In the genomic region with DNA sequence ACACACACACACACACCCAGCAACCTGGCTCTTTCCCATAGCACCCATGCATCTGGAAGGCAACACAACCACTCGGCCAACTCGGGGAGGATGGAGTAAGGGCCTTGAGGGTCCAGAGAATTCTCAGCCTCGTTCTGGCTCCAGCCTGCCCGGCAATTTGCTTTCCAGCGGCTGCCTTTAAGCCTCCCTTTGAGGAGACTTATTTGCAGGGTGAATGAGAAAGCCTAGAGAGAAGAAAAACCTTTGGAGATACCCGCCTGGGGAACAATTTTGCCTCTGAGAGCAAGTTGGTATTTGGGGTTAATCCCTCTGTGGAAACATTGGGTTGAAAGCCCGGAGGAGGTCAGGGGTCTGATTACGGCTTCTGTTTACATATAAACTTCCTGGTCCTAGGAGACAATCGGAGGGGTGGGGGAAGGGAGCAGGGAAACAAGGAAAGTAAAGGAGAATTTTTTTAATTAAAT, we compare ENCODE assay signal across 16 cellular contexts.
DNase-seq lines count a peak whose midpoint lies in the region; ATAC-seq and TF ChIP-seq lines count a peak whose summit lies in the region.
"Had no signal": no experiment of that assay in that cellular context is flagged by ENCODE, and none has a peak within 500 bp of the region (broad histone marks: within the 10 kb centered on the region; RNA-seq: fewer than 3 reads in every experiment).

No MANE protein-coding gene starts in this region.

- H2AFZ ChIP-seq in PC-9, result no peak overlapping the region

- peak; percentile 8 for ATAC-seq in sciatic nerve
- ATAC-seq in HG03432 (IDR thresholded peaks at IDR 0.05; ENCODE audit: unreplicated experiment), result no peak
- no peak for ATAC-seq in GM19023 (IDR thresholded peaks at IDR 0.05; ENCODE audit: unreplicated experiment)
- ATAC-seq: gastroesophageal sphincter; stimulated activated memory B cell treated with anti-CD40 and anti-IgM and Interleukin-4, amounts not matched to agents 10 μg/mL and 1 μg/mL and 100 μg/mL, for 72 hours had no signal

- H3K36me3 ChIP-seq in HUES48 (ENCODE audit: control insufficient read depth, insufficient read depth, low read length), result no peaks in the 10 kb centered on the region
- no peaks in the 10 kb centered on the region for H3K36me3 ChIP-seq in PC-9 (ENCODE audit: low read depth)
- H3K36me3 ChIP-seq: gastroesophageal sphincter, vagina had no signal

- peaks cover 17% of the 10 kb centered on the region; the same call in 1 of the 2 replicates for H3F3A ChIP-seq in PC-9 (ENCODE audit: insufficient read depth, low read depth)

- peak; percentile 56 to 85 for DNase-seq in PC-9
- DNase-seq in left kidney (ENCODE audit: low read depth, low spot score), result peak; percentile 75
- DNase-seq in sciatic nerve (ENCODE audit: low spot score), result no peak
- no peak for DNase-seq in stimulated activated CD4-positive, alpha-beta T cell treated with anti-CD3 and anti-CD28 coated beads, Interleukin-4, amount 100 ng/mL, for 1 hour
- DNase-seq: CD4-positive, alpha-beta T cell; Karpas-422; naive B cell; NCI-H1930; right cardiac atrium; SK-N-SH had no signal

- intact Hi-C loops in PC-9 (cut with micrococcal nuclease; ENCODE audit: unreplicated experiment) (loop anchor here (10.0 kb wide), 2 partner anchors 190 to 310 kb away; no protein-coding TSS in a partner anchor), sciatic nerve (cut with DNase I) (no loop called here)

- no peak for TF ChIP-seq CTCF in PC-9 (conservative IDR thresholded peaks at IDR 0.05)

- H3K27me3 ChIP-seq in HUES48 (ENCODE audit: control insufficient read depth, insufficient read depth, low read length), result peaks cover 19% of the 10 kb centered on the region
- H3K27me3 ChIP-seq in PC-9 (ENCODE audit: insufficient read depth, low read depth), result no peaks in the 10 kb centered on the region
- H3K27me3 ChIP-seq: gastroesophageal sphincter, vagina had no signal

- H3K4me1 ChIP-seq in HUES48 (ENCODE audit: control insufficient read depth, insufficient read depth, low read length) (peaks cover 38% of the 10 kb centered on the region), PC-9 (replicated peaks; ENCODE audit: insufficient read depth) (peaks cover 48% of the 10 kb centered on the region)

- H3K4me3 ChIP-seq in HUES48 (ENCODE audit: low read depth, low read length), result peak overlapping the region; percentile 28; the same call in 1 of the 2 replicates
- no peak overlapping the region for H3K4me3 ChIP-seq in PC-9
- H3K4me3 ChIP-seq: gastroesophageal sphincter, vagina had no signal

- H4K20me1 ChIP-seq in PC-9 (ENCODE audit: insufficient read depth), result no peaks in the 10 kb centered on the region

- CTCF ChIA-PET in PC-9 (lab: Charles Lee), result interaction anchor here (0.7 kb wide), 1 partner anchor 194 kb away, joined by 4 read pairs; no protein-coding TSS in a partner anchor

- no TSS peak for BruUV-seq in PC-9 (replicated peaks; lab: Mats Ljungman, UMichigan)

- no peak overlapping the region for H3K9ac ChIP-seq in HUES48 (ENCODE audit: low read depth, low read length)
- H3K9ac ChIP-seq: SK-N-SH had no signal

- no peaks in the 10 kb centered on the region for H3K79me2 ChIP-seq in PC-9 (ENCODE audit: low read depth)

- H3K9me2 ChIP-seq in PC-9 (ENCODE audit: insufficient read depth), result no peaks in the 10 kb centered on the region
- H3K9me2 ChIP-seq: SK-N-SH had no signal

- peak overlapping the region; percentile 91 for H3K27ac ChIP-seq in HUES48 (ENCODE audit: low read depth, low read length)
- H3K27ac ChIP-seq in PC-9, result no peak overlapping the region
- H3K27ac ChIP-seq: vagina had no signal

- POLR2A ChIA-PET in PC-9 (lab: Charles Lee; ENCODE audit: unreplicated experiment), result interaction anchor here (0.7 kb wide), 1 partner anchor 311 kb away, joined by 3 read pairs; no protein-coding TSS in a partner anchor

- H3K9me3 ChIP-seq in HUES48 (ENCODE audit: control insufficient read depth, insufficient read depth, low read length), result no peaks in the 10 kb centered on the region
- no peaks in the 10 kb centered on the region for H3K9me3 ChIP-seq in PC-9 (ENCODE audit: insufficient read depth, low read depth)
- H3K9me3 ChIP-seq: gastroesophageal sphincter, SK-N-SH, vagina had no signal

- peak overlapping the region; percentile 49 for H3K4me2 ChIP-seq in PC-9
- H3K4me2 ChIP-seq: SK-N-SH had no signal

Comparison
In these comparisons a context has a peak if more than half of its experiments do, and no peak if none do; other contexts are left out.
1. DNase-seq: peak in PC-9 (2 of 2) and left kidney (single experiment); none in sciatic nerve (single experiment) and stimulated activated CD4-positive, alpha-beta T cell treated with anti-CD3 and anti-CD28 coated beads, Interleukin-4, amount 100 ng/mL, for 1 hour (single experiment).